In the genomic region with DNA sequence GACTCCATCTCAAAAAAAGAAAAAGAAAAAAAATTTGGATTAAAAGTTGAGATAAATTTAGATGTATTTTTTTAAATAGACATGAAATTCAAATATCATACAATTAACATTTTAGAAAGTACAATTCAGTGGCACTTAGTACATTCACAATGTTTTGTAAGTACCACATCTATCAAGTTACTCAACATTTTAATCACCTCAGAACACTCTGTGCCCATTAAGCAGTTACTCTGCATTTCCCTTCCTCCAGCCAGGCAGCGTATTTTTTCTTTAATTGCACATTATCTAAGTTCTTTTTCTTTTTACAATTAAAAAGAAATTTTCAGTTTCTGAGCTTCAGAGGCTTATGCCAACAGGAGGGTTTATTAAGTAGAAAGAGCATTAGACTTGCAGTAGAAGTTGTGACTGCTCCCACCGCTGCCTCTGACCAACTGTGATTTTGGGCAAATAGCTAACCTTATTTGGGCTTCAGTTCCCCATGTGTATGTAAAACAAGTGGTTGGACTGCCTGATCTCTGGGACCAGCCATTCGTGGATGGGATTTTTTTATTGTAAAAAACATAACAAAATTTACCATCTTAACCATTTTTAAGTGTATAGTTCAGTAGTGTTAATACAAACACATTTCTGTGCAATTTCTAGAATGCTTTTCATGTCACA, we compare ENCODE assay signal across 17 cellular contexts.
DNase-seq lines count a peak whose midpoint lies in the region; ATAC-seq and TF ChIP-seq lines count a peak whose summit lies in the region.
"Had no signal": no experiment of that assay in that cellular context is flagged by ENCODE, and none has a peak within 500 bp of the region (broad histone marks: within the 10 kb centered on the region; RNA-seq: fewer than 3 reads in every experiment).

No MANE protein-coding gene starts in this region.

- H3K9me3 ChIP-seq in left ventricle myocardium inferior (replicated peaks) (peaks cover 6% of the 10 kb centered on the region), adipocyte (ENCODE audit: control insufficient read depth, low read length) (no peaks in the 10 kb centered on the region), iPS-20b (ENCODE audit: insufficient read depth, low read depth, low read length) (no peaks in the 10 kb centered on the region)
- H3K9me3 ChIP-seq: SJCRH30 had no signal

- H3K27me3 ChIP-seq in left ventricle myocardium inferior (ENCODE audit: low read depth) (no peaks in the 10 kb centered on the region), adipocyte (replicated peaks; ENCODE audit: control insufficient read depth, insufficient read depth, low read length) (no peaks in the 10 kb centered on the region), iPS-20b (ENCODE audit: insufficient read depth, low read length) (no peaks in the 10 kb centered on the region)
- H3K27me3 ChIP-seq: heart right ventricle, neural progenitor cell, SJCRH30 had no signal

- H3K9ac ChIP-seq in adipocyte (ENCODE audit: low read length): peak overlapping the region; percentile 16
- H3K9ac ChIP-seq in iPS-20b (ENCODE audit: low read depth, low read length): peak overlapping the region; percentile 29; the same call in 1 of the 2 replicates
- H3K9ac ChIP-seq: neural progenitor cell had no signal

- H3K36me3 ChIP-seq in left ventricle myocardium inferior (peaks cover 16% of the 10 kb centered on the region), adipocyte (ENCODE audit: control insufficient read depth, insufficient read depth, low read length, severe bottlenecking) (peaks cover 8% of the 10 kb centered on the region), iPS-20b (ENCODE audit: insufficient read depth, low read depth, low read length) (peaks cover 18% of the 10 kb centered on the region; the same call in 1 of the 2 replicates)

- H3K27ac ChIP-seq in left ventricle myocardium inferior (replicated peaks): peak overlapping the region; percentile 42
- H3K27ac ChIP-seq in iPS-20b (ENCODE audit: low read length): no peak overlapping the region
- H3K27ac ChIP-seq: C4-2B, neural progenitor cell, SJCRH30 had no signal

- intact Hi-C loops in left ventricle myocardium inferior (cut with micrococcal nuclease): loop anchor here (5.0 kb wide), 1 partner anchor 241 kb away; no protein-coding TSS in a partner anchor
- intact Hi-C loops in Right ventricle myocardium superior (cut with DNase I): loop anchor here (10.0 kb wide), 2 partner anchors 63 to 173 kb away; partner anchors contain the start of gene WNK1

- peaks cover 65% of the 10 kb centered on the region for H3K4me1 ChIP-seq in left ventricle myocardium inferior
- peaks cover 27% of the 10 kb centered on the region for H3K4me1 ChIP-seq in adipocyte (ENCODE audit: control insufficient read depth, insufficient read depth, low read length)
- peaks cover 8% of the 10 kb centered on the region; the same call in 1 of the 2 replicates for H3K4me1 ChIP-seq in iPS-20b (ENCODE audit: insufficient read depth, low read length)
- H3K4me1 ChIP-seq: neural progenitor cell, SJCRH30 had no signal

- no peak for DNase-seq in left ventricle myocardium inferior
- DNase-seq in Right ventricle myocardium superior: no peak
- DNase-seq in adipocyte (ENCODE audit: low read depth): no peak
- no peak for DNase-seq in NCI-H1930 (lab: John Stamatoyannopoulos, UW)
- no peak for DNase-seq in D341Med (ENCODE audit: low spot score)
- DNase-seq: DMS153; effector CD4-positive, alpha-beta T cell; heart right ventricle; MV-4-11; NCI-H187 treated with DMSO at 0.1 percent for 48 hours; NCI-H510A; SJCRH30 had no signal

- TF ChIP-seq CTCF in left ventricle myocardium inferior (IDR thresholded peaks at IDR 0.05; ENCODE audit: borderline replicate concordance): no peak

- H3K4me3 ChIP-seq in left ventricle myocardium inferior (no peak overlapping the region), adipocyte (ENCODE audit: low read length) (no peak overlapping the region), iPS-20b (ENCODE audit: low read length) (no peak overlapping the region)
- H3K4me3 ChIP-seq: heart right ventricle, neural progenitor cell, SJCRH30 had no signal

- no peak for ATAC-seq in Right ventricle myocardium superior (ENCODE audit: poor library complexity)
- ATAC-seq in GM21526 (IDR thresholded peaks at IDR 0.05; ENCODE audit: low FRiP score, unreplicated experiment): no peak
- no peak for ATAC-seq in esophagus mucosa
